ENCODE assay signal across 13 cellular contexts in the genomic region with DNA sequence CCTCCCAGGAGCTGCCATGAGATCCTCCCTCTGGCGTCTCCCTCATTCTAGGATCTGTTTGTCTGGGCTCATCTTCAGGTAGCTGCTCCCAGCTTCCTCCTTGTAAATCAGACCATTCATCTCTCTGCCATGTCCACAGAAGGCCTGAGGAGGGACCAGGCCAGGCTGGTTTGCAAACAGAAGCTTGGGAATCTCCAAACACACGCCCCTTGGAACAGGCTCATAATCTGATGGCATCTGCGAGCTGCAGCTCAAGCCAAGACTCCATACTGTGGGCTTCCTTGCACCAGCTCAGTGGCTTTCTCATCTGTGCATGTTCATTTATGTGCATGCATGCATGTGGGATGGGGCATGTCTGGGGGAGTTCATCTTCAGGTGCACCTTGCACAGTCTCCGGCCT.
DNase-seq lines count a peak whose midpoint lies in the region; ATAC-seq and TF ChIP-seq lines count a peak whose summit lies in the region.
"Had no signal": no experiment of that assay in that cellular context is flagged by ENCODE, and none has a peak within 500 bp of the region (broad histone marks: within the 10 kb centered on the region; RNA-seq: fewer than 3 reads in every experiment).

No MANE protein-coding gene starts in this region.

- POLR2A ChIA-PET in RWPE1 (lab: Yijun Ruan, JAX; ENCODE audit: low non-redundant PET) = no interaction called here

- H3K9me3 ChIP-seq in neural cell (ENCODE audit: low read length) = no peaks in the 10 kb centered on the region
- H3K9me3 ChIP-seq: A549, Caco-2 had no signal

- no peak overlapping the region for H3K4me2 ChIP-seq in neural cell (ENCODE audit: low read length)
- H3K4me2 ChIP-seq: A549, GM23338 had no signal

- H3K27me3 ChIP-seq in neural cell (ENCODE audit: insufficient read depth, low read depth, low read length) = peaks cover 7% of the 10 kb centered on the region

- TF ChIP-seq CTCF in neural cell (IDR thresholded peaks at IDR 0.05; ENCODE audit: poor library complexity, severe bottlenecking) (no peak), RWPE1 (conservative IDR thresholded peaks at IDR 0.05; ENCODE audit: low read depth) (no peak)

- H4K20me1 ChIP-seq in neural cell (ENCODE audit: insufficient read depth) = no peaks in the 10 kb centered on the region

- H3F3A ChIP-seq in neural cell (ENCODE audit: insufficient read depth, low read length, poor library complexity, severe bottlenecking) = no peaks in the 10 kb centered on the region

- no peak for TF ChIP-seq RAD21 in neural cell (conservative IDR thresholded peaks at IDR 0.05)

- CTCF ChIA-PET in RWPE1 (lab: Yijun Ruan, JAX) = interaction anchor here (0.9 kb wide), 1 partner anchor 38 kb away, joined by 4 read pairs; no protein-coding TSS in a partner anchor

- in situ Hi-C loops in G401 (cut with HindIII; ENCODE audit: low sequenced_read_pairs) = no loop called here

- TF ChIP-seq EP300 in neural cell (conservative IDR thresholded peaks at IDR 0.05; ENCODE audit: poor library complexity, severe bottlenecking) = no peak

- H3K27ac ChIP-seq in neural cell (ENCODE audit: low read length) (no peak overlapping the region), RWPE1 (no peak overlapping the region)
- H3K27ac ChIP-seq: A549 had no signal

- H3K36me3 ChIP-seq in neural cell (ENCODE audit: insufficient read depth, low read length) = no peaks in the 10 kb centered on the region

- no peaks in the 10 kb centered on the region for H3K9me2 ChIP-seq in neural cell (ENCODE audit: insufficient read depth, low read length)

- H3K79me2 ChIP-seq in neural cell (replicated peaks; ENCODE audit: insufficient read depth, low read length) = no peaks in the 10 kb centered on the region

- peak; percentile 53 for DNase-seq in COR-L47 (lab: John Stamatoyannopoulos, UW)
- DNase-seq in G401 (ENCODE audit: low spot score) = peak; percentile 95
- DNase-seq in cerebellar cortex (ENCODE audit: low spot score) = peak; percentile 93
- DNase-seq in RWPE1 (ENCODE audit: low spot score) = no peak
- DNase-seq: Caco-2; CD8-positive, alpha-beta T cell; H9; IMR-90 had no signal

- H3K9ac ChIP-seq in neural cell (ENCODE audit: low read length) = no peak overlapping the region

- H2AFZ ChIP-seq in neural cell (ENCODE audit: low read depth, low read length) = no peak overlapping the region
- H2AFZ ChIP-seq: GM23338 had no signal

- ATAC-seq in SK-N-SH treated with all-trans-retinoic acid at 6 μM for 48 hours = no peak
- ATAC-seq: A549; CD8-positive, alpha-beta T cell; GM12878; GM23338 had no signal

- H3K4me3 ChIP-seq in neural cell (ENCODE audit: low read length) = peak overlapping the region; percentile 5
- H3K4me3 ChIP-seq: A549, GM12878, GM23338 had no signal

TF ChIP-seq in neural cell, 6 proteins besides CTCF, POLR2A, EP300 and RAD21:
- no peak for TF ChIP-seq MXI1 (conservative IDR thresholded peaks at IDR 0.05; ENCODE audit: poor library complexity, severe bottlenecking)
- TF ChIP-seq SMC3 (conservative IDR thresholded peaks at IDR 0.05; ENCODE audit: poor library complexity) = no peak
- TF ChIP-seq EZH2 (IDR thresholded peaks at IDR 0.05; ENCODE audit: borderline replicate concordance, insufficient read depth, low read length, poor library complexity, severe bottlenecking) = no peak
- no peak for TF ChIP-seq POLR2AphosphoS5 (IDR thresholded peaks at IDR 0.05)
- TF ChIP-seq TAF1 (IDR thresholded peaks at IDR 0.05; ENCODE audit: low read depth) = no peak
- TF ChIP-seq, protein P1, sequence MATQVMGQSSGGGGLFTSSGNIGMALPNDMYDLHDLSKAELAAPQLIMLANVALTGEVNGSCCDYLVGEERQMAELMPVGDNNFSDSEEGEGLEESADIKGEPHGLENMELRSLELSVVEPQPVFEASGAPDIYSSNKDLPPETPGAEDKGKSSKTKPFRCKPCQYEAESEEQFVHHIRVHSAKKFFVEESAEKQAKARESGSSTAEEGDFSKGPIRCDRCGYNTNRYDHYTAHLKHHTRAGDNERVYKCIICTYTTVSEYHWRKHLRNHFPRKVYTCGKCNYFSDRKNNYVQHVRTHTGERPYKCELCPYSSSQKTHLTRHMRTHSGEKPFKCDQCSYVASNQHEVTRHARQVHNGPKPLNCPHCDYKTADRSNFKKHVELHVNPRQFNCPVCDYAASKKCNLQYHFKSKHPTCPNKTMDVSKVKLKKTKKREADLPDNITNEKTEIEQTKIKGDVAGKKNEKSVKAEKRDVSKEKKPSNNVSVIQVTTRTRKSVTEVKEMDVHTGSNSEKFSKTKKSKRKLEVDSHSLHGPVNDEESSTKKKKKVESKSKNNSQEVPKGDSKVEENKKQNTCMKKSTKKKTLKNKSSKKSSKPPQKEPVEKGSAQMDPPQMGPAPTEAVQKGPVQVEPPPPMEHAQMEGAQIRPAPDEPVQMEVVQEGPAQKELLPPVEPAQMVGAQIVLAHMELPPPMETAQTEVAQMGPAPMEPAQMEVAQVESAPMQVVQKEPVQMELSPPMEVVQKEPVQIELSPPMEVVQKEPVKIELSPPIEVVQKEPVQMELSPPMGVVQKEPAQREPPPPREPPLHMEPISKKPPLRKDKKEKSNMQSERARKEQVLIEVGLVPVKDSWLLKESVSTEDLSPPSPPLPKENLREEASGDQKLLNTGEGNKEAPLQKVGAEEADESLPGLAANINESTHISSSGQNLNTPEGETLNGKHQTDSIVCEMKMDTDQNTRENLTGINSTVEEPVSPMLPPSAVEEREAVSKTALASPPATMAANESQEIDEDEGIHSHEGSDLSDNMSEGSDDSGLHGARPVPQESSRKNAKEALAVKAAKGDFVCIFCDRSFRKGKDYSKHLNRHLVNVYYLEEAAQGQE (IDR thresholded peaks at IDR 0.05; ENCODE audit: borderline replicate concordance) = no peak
TF ChIP-seq in neural cell: peak in this region for 0.

TF ChIP-seq in SK-N-SH treated with all-trans-retinoic acid at 6 μM for 48 hours, 23 proteins besides CTCF, POLR2A, EP300 and RAD21 (continues in another document):
- TF ChIP-seq TOX (CRISPR knock-in tag; IDR thresholded peaks at IDR 0.05; ENCODE audit: borderline replicate concordance) (no peak), ZC3H10 (CRISPR knock-in tag; IDR thresholded peaks at IDR 0.05) (no peak), ZNF70 (CRISPR knock-in tag; IDR thresholded peaks at IDR 0.05) (no peak), PPARA (CRISPR knock-in tag; IDR thresholded peaks at IDR 0.05; ENCODE audit: borderline replicate concordance) (no peak), GLIS3 (CRISPR knock-in tag; IDR thresholded peaks at IDR 0.05) (no peak), ZNF565 (CRISPR knock-in tag; conservative IDR thresholded peaks at IDR 0.05; ENCODE audit: low read depth) (no peak), OSR1 (CRISPR knock-in tag; IDR thresholded peaks at IDR 0.05) (no peak), ISL1 (CRISPR knock-in tag; IDR thresholded peaks at IDR 0.05) (no peak)
- TF ChIP-seq, protein P2, sequence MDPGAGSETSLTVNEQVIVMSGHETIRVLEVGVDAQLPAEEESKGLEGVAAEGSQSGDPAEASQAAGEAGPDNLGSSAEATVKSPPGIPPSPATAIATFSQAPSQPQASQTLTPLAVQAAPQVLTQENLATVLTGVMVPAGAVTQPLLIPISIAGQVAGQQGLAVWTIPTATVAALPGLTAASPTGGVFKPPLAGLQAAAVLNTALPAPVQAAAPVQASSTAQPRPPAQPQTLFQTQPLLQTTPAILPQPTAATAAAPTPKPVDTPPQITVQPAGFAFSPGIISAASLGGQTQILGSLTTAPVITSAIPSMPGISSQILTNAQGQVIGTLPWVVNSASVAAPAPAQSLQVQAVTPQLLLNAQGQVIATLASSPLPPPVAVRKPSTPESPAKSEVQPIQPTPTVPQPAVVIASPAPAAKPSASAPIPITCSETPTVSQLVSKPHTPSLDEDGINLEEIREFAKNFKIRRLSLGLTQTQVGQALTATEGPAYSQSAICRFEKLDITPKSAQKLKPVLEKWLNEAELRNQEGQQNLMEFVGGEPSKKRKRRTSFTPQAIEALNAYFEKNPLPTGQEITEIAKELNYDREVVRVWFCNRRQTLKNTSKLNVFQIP (CRISPR knock-in tag; IDR thresholded peaks at IDR 0.05; ENCODE audit: borderline replicate concordance, low read depth) = no peak
- TF ChIP-seq, protein P3, sequence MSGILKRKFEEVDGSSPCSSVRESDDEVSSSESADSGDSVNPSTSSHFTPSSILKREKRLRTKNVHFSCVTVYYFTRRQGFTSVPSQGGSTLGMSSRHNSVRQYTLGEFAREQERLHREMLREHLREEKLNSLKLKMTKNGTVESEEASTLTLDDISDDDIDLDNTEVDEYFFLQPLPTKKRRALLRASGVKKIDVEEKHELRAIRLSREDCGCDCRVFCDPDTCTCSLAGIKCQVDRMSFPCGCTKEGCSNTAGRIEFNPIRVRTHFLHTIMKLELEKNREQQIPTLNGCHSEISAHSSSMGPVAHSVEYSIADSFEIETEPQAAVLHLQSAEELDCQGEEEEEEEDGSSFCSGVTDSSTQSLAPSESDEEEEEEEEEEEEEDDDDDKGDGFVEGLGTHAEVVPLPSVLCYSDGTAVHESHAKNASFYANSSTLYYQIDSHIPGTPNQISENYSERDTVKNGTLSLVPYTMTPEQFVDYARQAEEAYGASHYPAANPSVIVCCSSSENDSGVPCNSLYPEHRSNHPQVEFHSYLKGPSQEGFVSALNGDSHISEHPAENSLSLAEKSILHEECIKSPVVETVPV (CRISPR knock-in tag; IDR thresholded peaks at IDR 0.05) = no peak
- TF ChIP-seq, protein P4, sequence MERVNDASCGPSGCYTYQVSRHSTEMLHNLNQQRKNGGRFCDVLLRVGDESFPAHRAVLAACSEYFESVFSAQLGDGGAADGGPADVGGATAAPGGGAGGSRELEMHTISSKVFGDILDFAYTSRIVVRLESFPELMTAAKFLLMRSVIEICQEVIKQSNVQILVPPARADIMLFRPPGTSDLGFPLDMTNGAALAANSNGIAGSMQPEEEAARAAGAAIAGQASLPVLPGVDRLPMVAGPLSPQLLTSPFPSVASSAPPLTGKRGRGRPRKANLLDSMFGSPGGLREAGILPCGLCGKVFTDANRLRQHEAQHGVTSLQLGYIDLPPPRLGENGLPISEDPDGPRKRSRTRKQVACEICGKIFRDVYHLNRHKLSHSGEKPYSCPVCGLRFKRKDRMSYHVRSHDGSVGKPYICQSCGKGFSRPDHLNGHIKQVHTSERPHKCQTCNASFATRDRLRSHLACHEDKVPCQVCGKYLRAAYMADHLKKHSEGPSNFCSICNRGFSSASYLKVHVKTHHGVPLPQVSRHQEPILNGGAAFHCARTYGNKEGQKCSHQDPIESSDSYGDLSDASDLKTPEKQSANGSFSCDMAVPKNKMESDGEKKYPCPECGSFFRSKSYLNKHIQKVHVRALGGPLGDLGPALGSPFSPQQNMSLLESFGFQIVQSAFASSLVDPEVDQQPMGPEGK (CRISPR knock-in tag; IDR thresholded peaks at IDR 0.05; ENCODE audit: borderline replicate concordance) = no peak
